In genomic region chr2:10860476-10861325, GRCh38 we compare ENCODE assay signal across 23 cellular contexts. TPM values are rescaled to one million over a fixed set of nuclear protein-coding genes. Genes with fewer than 3 reads are reported as not detected.
"Had no signal": no experiment of that assay in that cellular context is flagged by ENCODE, and none has a peak within 500 bp of the region (broad histone marks: within the 10 kb centered on the region; RNA-seq: fewer than 3 reads in every experiment).

No MANE protein-coding gene starts in this region.

- H3K36me3 ChIP-seq: Peyer's patch, SJSA1 had no signal

- H3K4me3 ChIP-seq: Peyer's patch, SJSA1 had no signal

- H3K9me3 ChIP-seq: Peyer's patch, SJSA1 had no signal

- ATAC-seq: activated naive CD4-positive, alpha-beta T cell treated with anti-CD3 and anti-CD28 coated beads, Interleukin-2, amount 50 U/mL, for 72 hours; activated T-cell treated with anti-CD3 and anti-CD28 coated beads, Interleukin-2, amount 50 U/mL, for 4 hours; T-cell had no signal

- H3K27ac ChIP-seq: Peyer's patch, RWPE1, SJSA1 had no signal

- DNase-seq: activated CD4-positive, alpha-beta memory T cell treated with anti-CD3 and anti-CD28 coated beads for 36 hours; activated CD4-positive, alpha-beta T cell treated with anti-CD3 and anti-CD28 coated beads, Interleukin-2, amount 10 ng/mL, durations not matched to agents 7 days and 5 days; activated CD4-positive, CD25-positive, alpha-beta regulatory T cell; activated CD8-positive, alpha-beta memory T cell treated with anti-CD3 and anti-CD28 coated beads for 24 hours; activated effector memory CD4-positive, alpha-beta T cell treated with anti-CD3 and anti-CD28 coated beads, Interleukin-2, amount 50 U/mL, for 16 hours; activated naive CD4-positive, alpha-beta T cell treated with Interleukin-2 at 50 U/mL for 16 hours; activated T-cell treated with anti-CD3 and anti-CD28 coated beads, Interleukin-2, amount 50 U/mL, for 4 hours; central memory CD4-positive, alpha-beta T cell; KG1; NCI-H1048; NCI-H146; NCI-H187 treated with DMSO at 0.1 percent for 48 hours; NCI-H2081 treated with DMSO at 0.1 percent for 48 hours; NCI-H345; NCI-H510A; NCI-H69; Peyer's patch; SHP77; T-cell; T1000 had no signal

- H3K27me3 ChIP-seq: Peyer's patch had no signal

RNA-seq across cellular contexts. Expression of gene KCNF1, which starts 51.0 kb away (rescaled TPM):
- total RNA-seq: activated CD4-positive, alpha-beta memory T cell treated with anti-CD3 and anti-CD28 coated beads for 36 hours; activated CD4-positive, alpha-beta T cell treated with anti-CD3 and anti-CD28 coated beads, Interleukin-2, amount 10 ng/mL, durations not matched to agents 7 days and 5 days; activated naive CD4-positive, alpha-beta T cell treated with anti-CD3 and anti-CD28 coated beads, Interleukin-2, amount 50 U/mL, for 72 hours; activated T-cell treated with anti-CD3 and anti-CD28 coated beads, Interleukin-2, amount 50 U/mL, for 4 hours; T-cell had no signal
